In the genomic region with DNA sequence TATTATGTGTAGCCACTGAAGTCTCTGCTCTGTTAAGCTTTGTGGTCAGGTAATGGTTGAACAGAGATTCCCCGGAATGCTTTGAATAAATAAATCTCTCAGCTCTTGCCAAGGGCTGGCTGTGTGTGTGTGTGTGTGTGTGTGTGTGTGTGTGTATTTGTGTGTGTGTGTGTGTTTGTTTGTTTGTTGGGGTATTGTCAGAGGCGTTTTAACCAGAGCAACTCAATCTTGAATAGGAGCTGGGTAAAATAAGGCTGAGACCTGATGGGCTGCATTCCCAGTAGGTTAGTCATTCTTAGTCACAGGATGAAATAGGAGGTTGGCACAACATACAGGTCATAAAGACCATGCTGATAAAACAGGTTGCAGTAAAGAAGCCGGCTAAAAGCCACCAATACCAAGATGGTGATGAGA, we compare ENCODE assay signal across 14 cellular contexts.
DNase-seq lines count a peak whose midpoint lies in the region; ATAC-seq, FAIRE-seq and TF ChIP-seq lines count a peak whose summit lies in the region.
"Had no signal": no experiment of that assay in that cellular context is flagged by ENCODE, and none has a peak within 500 bp of the region (broad histone marks: within the 10 kb centered on the region; RNA-seq: fewer than 3 reads in every experiment).

No MANE protein-coding gene starts in this region.

- peaks cover 4% of the 10 kb centered on the region for H3K4me1 Mint-ChIP-seq in astrocyte (ENCODE audit: low read depth, unreplicated experiment)

- H3K4me2 ChIP-seq in astrocyte (ENCODE audit: low read length) = no peak overlapping the region

- H3K27me3 Mint-ChIP-seq in astrocyte (ENCODE audit: low read depth, unreplicated experiment) = no peaks in the 10 kb centered on the region

- H3K9me3 Mint-ChIP-seq in astrocyte (ENCODE audit: unreplicated experiment) = peaks cover 4% of the 10 kb centered on the region

- H3K36me3 ChIP-seq in astrocyte (ENCODE audit: insufficient read depth, low read length) (no peaks in the 10 kb centered on the region), kidney epithelial cell (ENCODE audit: control insufficient read depth, insufficient read depth, low read length) (no peaks in the 10 kb centered on the region)

- no peaks in the 10 kb centered on the region for H4K20me1 ChIP-seq in astrocyte (ENCODE audit: insufficient read depth, low read length)

- H3K4me3 Mint-ChIP-seq in astrocyte (ENCODE audit: unreplicated experiment) = no peak overlapping the region

- H3K27ac Mint-ChIP-seq in astrocyte (ENCODE audit: unreplicated experiment) = no peak overlapping the region

- peak; percentile 29 for DNase-seq in COLO668 (lab: John Stamatoyannopoulos, UW; ENCODE audit: unreplicated experiment)
- DNase-seq in LHCN-M2 (ENCODE audit: low read depth) = peak; percentile 67
- peak; percentile 76 for DNase-seq in astrocyte (ENCODE audit: low read depth)
- peak; percentile 29 for DNase-seq in kidney epithelial cell (ENCODE audit: low read depth)
- no peak for DNase-seq in iPS-NIHi11 (ENCODE audit: low spot score)
- DNase-seq in AG08395 (ENCODE audit: low spot score) = no peak
- DNase-seq: AML-193; nucleus accumbens; stimulated activated CD4-positive, alpha-beta T cell treated with anti-CD3 and anti-CD28 coated beads, Interleukin-4, amount 100 ng/mL, for 1 hour; substantia nigra had no signal

- peak overlapping the region; percentile 26 for H3K27ac ChIP-seq in astrocyte (ENCODE audit: low read depth, low read length)
- H3K27ac ChIP-seq: HL-60 had no signal

- no peak for TF ChIP-seq CTCF in astrocyte (IDR thresholded peaks at IDR 0.05; ENCODE audit: insufficient read depth, low read depth, low read length)
- no peak for TF ChIP-seq CTCF in kidney epithelial cell (IDR thresholded peaks at IDR 0.05; ENCODE audit: insufficient read depth, low read length, poor library complexity, severe bottlenecking)

- H3K4me1 ChIP-seq in astrocyte (ENCODE audit: insufficient read depth, low read length) = peaks cover 4% of the 10 kb centered on the region

- no peak for ATAC-seq in GM19397 (IDR thresholded peaks at IDR 0.05; ENCODE audit: unreplicated experiment)
- no peak for ATAC-seq in GM19035 (IDR thresholded peaks at IDR 0.05; ENCODE audit: unreplicated experiment)

- H3K4me3 ChIP-seq in astrocyte (ENCODE audit: insufficient read depth, low read depth, low read length) (no peak overlapping the region), kidney epithelial cell (ENCODE audit: low read depth, low read length) (no peak overlapping the region)

- H3K36me3 Mint-ChIP-seq in astrocyte (ENCODE audit: low read depth, unreplicated experiment) = no peaks in the 10 kb centered on the region

- H3K79me2 ChIP-seq in astrocyte (ENCODE audit: insufficient read depth, low read length) = no peaks in the 10 kb centered on the region

- no peak overlapping the region for H3K9ac ChIP-seq in astrocyte (ENCODE audit: low read length)

- FAIRE-seq in astrocyte (lab: Jason Lieb, UNC) = no peak
- FAIRE-seq: endometrium had no signal

- H2AFZ ChIP-seq in astrocyte (ENCODE audit: low read depth, low read length) = no peak overlapping the region

- H3K27me3 ChIP-seq in astrocyte (ENCODE audit: insufficient read depth, low read length) (no peaks in the 10 kb centered on the region), kidney epithelial cell (ENCODE audit: control insufficient read depth, insufficient read depth, low read length) (no peaks in the 10 kb centered on the region)

- H3K9me3 ChIP-seq in astrocyte (ENCODE audit: insufficient read depth, low read depth, low read length) = no peaks in the 10 kb centered on the region

Comparison
In these comparisons a context has a peak if more than half of its experiments do, and no peak if none do; other contexts are left out.
1. DNase-seq: peak in COLO668 (single experiment), LHCN-M2 (single experiment), astrocyte (single experiment) and kidney epithelial cell (single experiment); none in iPS-NIHi11 (single experiment) and AG08395 (single experiment).